24 cellular contexts compared by ENCODE assay signal in genomic region chr13:35824825-35825224, GRCh38.
A peak's percentile ranks its signal among the peaks of the same experiment; 100 is the strongest.
DNase-seq lines count a peak whose midpoint lies in the region; ATAC-seq, FAIRE-seq and TF ChIP-seq lines count a peak whose summit lies in the region.
"Had no signal": no experiment of that assay in that cellular context is flagged by ENCODE, and none has a peak within 500 bp of the region (broad histone marks: within the 10 kb centered on the region; RNA-seq: fewer than 3 reads in every experiment).

No MANE protein-coding gene starts in this region.

- H3K27ac Mint-ChIP-seq in neural crest cell (ENCODE audit: unreplicated experiment): peak overlapping the region; percentile 44
- H3K27ac Mint-ChIP-seq: B cell; CD4-positive, CD25-positive, alpha-beta regulatory T cell; CD8-positive, alpha-beta T cell; GM23338 had no signal

- peaks cover 10% of the 10 kb centered on the region for H3K4me1 Mint-ChIP-seq in neural crest cell
- H3K4me1 Mint-ChIP-seq: B cell had no signal

- no peak for FAIRE-seq in frontal cortex (lab: Jason Lieb, UNC)
- FAIRE-seq: A204.1, G401.6, GM12892, GM19239 had no signal

- no peak overlapping the region for H3K27ac ChIP-seq in right atrium auricular region
- H3K27ac ChIP-seq in angular gyrus (ENCODE audit: low read depth, low read length): peak overlapping the region; percentile 2
- peak overlapping the region; percentile 23 for H3K27ac ChIP-seq in temporal lobe (ENCODE audit: low read depth, low read length)
- H3K27ac ChIP-seq: 22Rv1, BLaER1, C4-2B had no signal

- WGBS in lower leg skin, 2 donors: 85 to 89% methylated on average over 8 of the region's 8 CpGs

- H3K27me3 Mint-ChIP-seq in neural crest cell (ENCODE audit: low read depth): no peaks in the 10 kb centered on the region
- H3K27me3 Mint-ChIP-seq: B cell; CD4-positive, CD25-positive, alpha-beta regulatory T cell had no signal

- H3K4me3 ChIP-seq in right atrium auricular region (no peak overlapping the region), lower leg skin (ENCODE audit: low read depth, poor library complexity, severe bottlenecking) (no peak overlapping the region)
- H3K4me3 ChIP-seq: BLaER1, GM23338 had no signal

- H3K36me3 Mint-ChIP-seq in neural crest cell (ENCODE audit: low read depth): peaks cover 4% of the 10 kb centered on the region
- H3K36me3 Mint-ChIP-seq: CD4-positive, CD25-positive, alpha-beta regulatory T cell; CD8-positive, alpha-beta T cell had no signal

- no peak for TF ChIP-seq POLR2A in lower leg skin (IDR thresholded peaks at IDR 0.05)

- H3K27me3 ChIP-seq in right atrium auricular region: no peaks in the 10 kb centered on the region
- H3K27me3 ChIP-seq: BLaER1 had no signal

- intact Hi-C loops in Right ventricle myocardium inferior (cut with DNase I): no loop called here
- intact Hi-C loops in lower leg skin (cut with DNase I; ENCODE audit: low total_unique reads): no loop called here

- no peak for TF ChIP-seq CTCF in right atrium auricular region (IDR thresholded peaks at IDR 0.05)
- no peak for TF ChIP-seq CTCF in neural crest cell (conservative IDR thresholded peaks at IDR 0.05)
- TF ChIP-seq CTCF in lower leg skin (IDR thresholded peaks at IDR 0.05): no peak

- ATAC-seq in Right ventricle myocardium inferior (no peak), HG03108 (IDR thresholded peaks at IDR 0.05; ENCODE audit: unreplicated experiment) (no peak)
- ATAC-seq: CD8-positive, alpha-beta T cell; GM23338; HCT116 had no signal

- no peaks in the 10 kb centered on the region for H3K9me3 ChIP-seq in right atrium auricular region
- H3K9me3 ChIP-seq: BLaER1, Caco-2 had no signal

- peak; percentile 55 for DNase-seq in Right ventricle myocardium inferior (ENCODE audit: missing footprints)
- DNase-seq in right atrium auricular region (ENCODE audit: low spot score): no peak
- no peak for DNase-seq in neural crest cell (ENCODE audit: low read depth, low spot score)
- no peak for DNase-seq in frontal cortex (ENCODE audit: low spot score in 2 of 2)
- no peak for DNase-seq in lower leg skin (ENCODE audit: low spot score in 2 of 2)
- DNase-seq: Caco-2; CD4-positive, CD25-positive, alpha-beta regulatory T cell; CD8-positive, alpha-beta T cell; DMS153; DND-41; H9 had no signal

- H3K4me1 ChIP-seq in right atrium auricular region: no peaks in the 10 kb centered on the region
- H3K4me1 ChIP-seq: BLaER1, Caco-2 had no signal

- no peaks in the 10 kb centered on the region for H3K9me3 Mint-ChIP-seq in neural crest cell
- H3K9me3 Mint-ChIP-seq: CD8-positive, alpha-beta T cell; GM23338; H9 had no signal

- no peaks in the 10 kb centered on the region for H3K36me3 ChIP-seq in right atrium auricular region
- H3K36me3 ChIP-seq: BLaER1 had no signal

- H3K4me3 Mint-ChIP-seq in neural crest cell: no peak overlapping the region
- H3K4me3 Mint-ChIP-seq: B cell; CD4-positive, CD25-positive, alpha-beta regulatory T cell; CD8-positive, alpha-beta T cell; GM23338; H9 had no signal

Comparison
In these comparisons a context has a peak if more than half of its experiments do, and no peak if none do; other contexts are left out.
1. H3K27ac ChIP-seq: peak in angular gyrus (single experiment) and temporal lobe (single experiment); none in right atrium auricular region (0 of 2).